Comparison of ENCODE assay signal across 9 cellular contexts in genomic region chr3:177483182-177483967, GRCh38.
DNase-seq lines count a peak whose midpoint lies in the region; TF ChIP-seq lines count a peak whose summit lies in the region.
"Had no signal": no experiment of that assay in that cellular context is flagged by ENCODE, and none has a peak within 500 bp of the region (broad histone marks: within the 10 kb centered on the region; RNA-seq: fewer than 3 reads in every experiment).

No MANE protein-coding gene starts in this region.

- H3K27ac Mint-ChIP-seq in H9, result peak overlapping the region in 1 of 3 experiments; percentile 49; a peak in 1 of 7 replicates
- no peak overlapping the region for H3K27ac Mint-ChIP-seq in endodermal cell
- H3K27ac Mint-ChIP-seq: dendritic cell treated with granulocyte-macrophage colony-stimulating factor and Interleukin-4, amounts not matched to agents 40 ng/mL and 50 ng/mL, for 4 days had no signal

- H4K8ac ChIP-seq in H9 (replicated peaks; ENCODE audit: insufficient read length, low read depth, low read length), result no peak overlapping the region

- no peak overlapping the region for H2AK5ac ChIP-seq in H9 (ENCODE audit: insufficient read length, low read length)

- H3K27ac ChIP-seq in H9 (ENCODE audit: insufficient read length, low read depth, low read length), result no peak overlapping the region
- peak overlapping the region; percentile 19 for H3K27ac ChIP-seq in endodermal cell (ENCODE audit: low read depth, low read length)
- no peak overlapping the region for H3K27ac ChIP-seq in parathyroid adenoma

- H3K4me1 Mint-ChIP-seq in H9 (peaks cover 14 to 15% of the 10 kb centered on the region in 2 experiments), endodermal cell (peaks cover 12% of the 10 kb centered on the region)

- H3K79me2 ChIP-seq in H9 (ENCODE audit: insufficient read depth, low read length) (no peaks in the 10 kb centered on the region), parathyroid adenoma (no peaks in the 10 kb centered on the region)

- H2BK5ac ChIP-seq in H9 (ENCODE audit: insufficient read length, low read length), result no peak overlapping the region

- H3K9me3 Mint-ChIP-seq in H9 (peaks cover 13 to 15% of the 10 kb centered on the region in 2 experiments; a peak in 4 of 5 replicates), endodermal cell (peaks cover 10% of the 10 kb centered on the region)
- H3K9me3 Mint-ChIP-seq: dendritic cell treated with granulocyte-macrophage colony-stimulating factor and Interleukin-4, amounts not matched to agents 40 ng/mL and 50 ng/mL, for 4 days had no signal

- DNase-seq in H9, result peak; percentile 69
- peak; percentile 43 for DNase-seq in NCI-H510A treated with DMSO at 0.1 percent for 48 hours (lab: John Stamatoyannopoulos, UW)
- DNase-seq in endodermal cell, result peak; percentile 85
- no peak for DNase-seq in activated CD4-positive, CD25-positive, alpha-beta regulatory T cell treated with anti-CD3 and anti-CD28 coated beads, Interleukin-2, amount 50 U/mL, for 72 hours
- DNase-seq in NCI-H526 treated with DMSO at 0.1 percent for 48 hours (lab: John Stamatoyannopoulos, UW), result no peak
- no peak for DNase-seq in NCI-H2227 treated with DMSO at 0.1 percent for 48 hours (lab: John Stamatoyannopoulos, UW)
- DNase-seq in NCI-H1092 (lab: John Stamatoyannopoulos, UW), result no peak

- H3K79me1 ChIP-seq in H9 (ENCODE audit: insufficient read depth, low read depth, low read length, poor library complexity, severe bottlenecking), result no peaks in the 10 kb centered on the region

- no peak overlapping the region for H3K23ac ChIP-seq in H9 (ENCODE audit: insufficient read length, low read depth, low read length)

- H2AFZ ChIP-seq in H9 (ENCODE audit: low read length), result no peak overlapping the region
- H2AFZ ChIP-seq in parathyroid adenoma, result peak overlapping the region; percentile 2

- no peak overlapping the region for H4K5ac ChIP-seq in H9 (ENCODE audit: insufficient read length, low read depth, low read length)

- H3K56ac ChIP-seq in H9 (ENCODE audit: insufficient read length, low read depth, low read length), result no peak overlapping the region

- no peak overlapping the region for H2BK120ac ChIP-seq in H9 (ENCODE audit: low read depth, low read length, poor library complexity, severe bottlenecking)

- no peak overlapping the region for H2BK12ac ChIP-seq in H9 (ENCODE audit: insufficient read length, low read depth, low read length)

- no peak overlapping the region for H3K4ac ChIP-seq in H9 (ENCODE audit: low read depth, low read length)

- H3K27me3 ChIP-seq in H9 (ENCODE audit: insufficient read depth, low read length) (no peaks in the 10 kb centered on the region), endodermal cell (ENCODE audit: control insufficient read depth, insufficient read depth, low read length, poor library complexity, severe bottlenecking) (no peaks in the 10 kb centered on the region), parathyroid adenoma (ENCODE audit: control insufficient read depth, insufficient read depth, low read length) (no peaks in the 10 kb centered on the region)

- H4K91ac ChIP-seq in H9 (ENCODE audit: insufficient read length, low read depth, low read length), result no peak overlapping the region

- H3K36me3 Mint-ChIP-seq in H9 (ENCODE audit: insufficient read depth in 1 of 3, low read depth in 3 of 3), result peaks cover 0 to 15% (median 1%) of the 10 kb centered on the region in 3 experiments; a peak in 3 of 7 replicates
- H3K36me3 Mint-ChIP-seq in endodermal cell (ENCODE audit: low read depth), result no peaks in the 10 kb centered on the region

- TF ChIP-seq CTCF in H9 (conservative IDR thresholded peaks at IDR 0.05) (peak; percentile 67), endodermal cell (conservative IDR thresholded peaks at IDR 0.05) (peak; percentile 74), parathyroid adenoma (IDR thresholded peaks at IDR 0.05) (peak; percentile 22)

- H3K23me2 ChIP-seq in H9 (ENCODE audit: insufficient read length, low read depth, low read length, poor library complexity, severe bottlenecking), result no peaks in the 10 kb centered on the region

- H3K4me3 Mint-ChIP-seq in H9, result no peak overlapping the region
- H3K4me3 Mint-ChIP-seq in endodermal cell, result no peak overlapping the region
- H3K4me3 Mint-ChIP-seq: dendritic cell treated with granulocyte-macrophage colony-stimulating factor and Interleukin-4, amounts not matched to agents 40 ng/mL and 50 ng/mL, for 4 days had no signal

- no peak overlapping the region for H3K14ac ChIP-seq in H9 (ENCODE audit: insufficient read depth, low read length)

- H3K9me3 ChIP-seq in H9 (ENCODE audit: control insufficient read depth, low read depth, low read length), result no peaks in the 10 kb centered on the region
- H3K9me3 ChIP-seq in endodermal cell (ENCODE audit: control insufficient read depth, low read length), result peaks cover 15% of the 10 kb centered on the region
- H3K9me3 ChIP-seq in parathyroid adenoma (ENCODE audit: control insufficient read depth, low read length), result no peaks in the 10 kb centered on the region

- H3K9ac ChIP-seq in H9 (ENCODE audit: extremely low read depth, insufficient read length, low read length) (no peak overlapping the region), endodermal cell (ENCODE audit: extremely low read depth, low read length, poor library complexity, severe bottlenecking) (no peak overlapping the region), parathyroid adenoma (no peak overlapping the region)

- no peaks in the 10 kb centered on the region for H3K27me3 Mint-ChIP-seq in H9 (ENCODE audit: low read depth)
- H3K27me3 Mint-ChIP-seq in endodermal cell (ENCODE audit: insufficient read depth), result no peaks in the 10 kb centered on the region
- H3K27me3 Mint-ChIP-seq: dendritic cell treated with granulocyte-macrophage colony-stimulating factor and Interleukin-4, amounts not matched to agents 40 ng/mL and 50 ng/mL, for 4 days had no signal

- no peak overlapping the region for H2BK20ac ChIP-seq in H9 (ENCODE audit: low read depth, low read length, poor library complexity, severe bottlenecking)

- WGBS in H9 (ENCODE audit: extremely low coverage, insufficient read length, low lambda C conversion rate), result no CpG with 5 or more reads among the region's 4 CpGs
- 40 to 60% methylated on average over 2 to 4 of the region's 4 CpGs for WGBS in endodermal cell (ENCODE audit: insufficient coverage in 1 of 2, insufficient read length in 1 of 2), 2 experiments

- no peak overlapping the region for H3K18ac ChIP-seq in H9 (ENCODE audit: insufficient read length, low read depth, low read length)

- H3K4me1 ChIP-seq in H9 (ENCODE audit: insufficient read depth, low read length) (no peaks in the 10 kb centered on the region), endodermal cell (ENCODE audit: control insufficient read depth, insufficient read depth, low read length) (peaks cover 9% of the 10 kb centered on the region), parathyroid adenoma (peaks cover 18% of the 10 kb centered on the region)

- no peaks in the 10 kb centered on the region for H3K36me3 ChIP-seq in endodermal cell (ENCODE audit: control insufficient read depth, insufficient read depth, low read length)
- H3K36me3 ChIP-seq in parathyroid adenoma (ENCODE audit: control insufficient read depth, insufficient read depth, low read length), result no peaks in the 10 kb centered on the region

- H3K4me3 ChIP-seq in endodermal cell (ENCODE audit: low read length), result no peak overlapping the region
- H3K4me3 ChIP-seq in parathyroid adenoma (ENCODE audit: low read depth, low read length), result no peak overlapping the region

- H2BK15ac ChIP-seq in H9 (ENCODE audit: low read depth, low read length), result no peak overlapping the region

- no peak overlapping the region for H3T11ph ChIP-seq in H9 (ENCODE audit: low read length)

- H3K4me2 ChIP-seq in H9 (ENCODE audit: insufficient read depth, insufficient read length, low read length) (no peak overlapping the region), parathyroid adenoma (ENCODE audit: low read length) (no peak overlapping the region)

- no peaks in the 10 kb centered on the region for H4K20me1 ChIP-seq in H9 (ENCODE audit: control insufficient read depth, insufficient read depth, insufficient read length)

Comparison
In these comparisons a context has a peak if more than half of its experiments do, and no peak if none do; other contexts are left out.
1. DNase-seq: peak in H9 (single experiment), NCI-H510A treated with DMSO at 0.1 percent for 48 hours (single experiment) and endodermal cell (single experiment); none in activated CD4-positive, CD25-positive, alpha-beta regulatory T cell treated with anti-CD3 and anti-CD28 coated beads, Interleukin-2, amount 50 U/mL, for 72 hours (single experiment), NCI-H526 treated with DMSO at 0.1 percent for 48 hours (single experiment), NCI-H2227 treated with DMSO at 0.1 percent for 48 hours (single experiment) and NCI-H1092 (single experiment).
2. CTCF ChIP-seq: peak in every context shown above with its lines; median percentile 74 in endodermal cell; 67 in H9; 22 in parathyroid adenoma.